21 cellular contexts compared by ENCODE assay signal in genomic region chr3:119518026-119518425, GRCh38. TPM values are rescaled to one million over a fixed set of nuclear protein-coding genes. Genes with fewer than 3 reads are reported as not detected.
"Had no signal": no experiment of that assay in that cellular context is flagged by ENCODE, and none has a peak within 500 bp of the region (broad histone marks: within the 10 kb centered on the region; RNA-seq: fewer than 3 reads in every experiment).

No MANE protein-coding gene starts in this region.

- H3K4me3 ChIP-seq: esophagus squamous epithelium, gastroesophageal sphincter, hepatocyte, lower lobe of right lung had no signal

- ATAC-seq: lower lobe of right lung, natural killer cell had no signal

- H3K79me2 ChIP-seq: hepatocyte had no signal

- H3K9me3 Mint-ChIP-seq: natural killer cell had no signal

- H3K27me3 Mint-ChIP-seq: memory B cell had no signal

- FAIRE-seq: endometrium, small intestine had no signal

- H3K9me3 ChIP-seq: esophagus squamous epithelium, lower lobe of right lung had no signal

- H3K4me2 ChIP-seq: hepatocyte had no signal

- H3K4me1 Mint-ChIP-seq: mesothelial cell of epicardium, natural killer cell, neural crest cell had no signal

- H3K4me3 Mint-ChIP-seq: memory B cell, mesothelial cell of epicardium, natural killer cell, neural crest cell had no signal

- H3K27ac Mint-ChIP-seq: mesothelial cell of epicardium, natural killer cell had no signal

- H2AFZ ChIP-seq: hepatocyte had no signal

- DNase-seq: effector memory CD4-positive, alpha-beta T cell; esophagus squamous epithelium; foreskin fibroblast; glutamatergic neuron; lower lobe of right lung; natural killer cell; posterior cingulate gyrus; small intestine; stimulated activated CD4-positive, alpha-beta T cell treated with anti-CD3 and anti-CD28 coated beads, Interleukin-12 subunit alpha, Interleukin-12 subunit beta, amount 100 ng/mL, for 4 hours; stimulated activated naive CD4-positive, alpha-beta T cell; trophoblast cell had no signal

- H3K27me3 ChIP-seq: esophagus squamous epithelium, gastroesophageal sphincter, hepatocyte had no signal

- H3K4me1 ChIP-seq: esophagus squamous epithelium, lower lobe of right lung had no signal

- H3K27ac ChIP-seq: epithelial cell of prostate, hepatocyte, lower lobe of right lung had no signal

RNA-seq across cellular contexts. Expression of gene CD80, which starts 41.4 kb away (rescaled TPM):
- total RNA-seq: kidney epithelial cell, mesothelial cell of epicardium, neural crest cell, osteocyte, pulmonary artery endothelial cell had no signal
- polyA plus RNA-seq: hepatocyte had no signal
